Comparison of ENCODE assay signal across 1 cellular context in the genomic region with DNA sequence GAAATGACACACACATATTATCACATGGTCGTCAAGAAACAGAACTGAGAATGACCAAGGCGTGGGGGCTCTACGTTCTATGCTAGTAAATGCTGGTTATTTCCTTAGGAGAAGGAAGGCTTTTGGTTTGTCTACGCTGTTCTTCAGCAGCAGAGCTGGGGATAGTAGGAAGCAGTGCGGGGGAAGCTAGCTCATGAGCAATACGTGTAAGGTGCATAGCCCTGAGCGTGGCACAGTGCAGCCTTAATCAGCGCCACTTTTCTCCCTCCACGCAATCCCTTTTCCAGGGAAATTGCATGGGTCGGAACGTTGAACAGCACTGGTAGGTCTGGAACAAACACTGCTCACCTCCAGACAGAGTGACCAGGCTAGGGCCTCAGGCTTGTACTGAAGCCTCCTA.
TF ChIP-seq lines count a peak whose summit lies in the region.

No MANE protein-coding gene starts in this region.

TF ChIP-seq in IMR-90, 13 proteins besides CTCF, POLR2A, EP300 and RAD21 (continued from another document):
- TF ChIP-seq, protein P1, sequence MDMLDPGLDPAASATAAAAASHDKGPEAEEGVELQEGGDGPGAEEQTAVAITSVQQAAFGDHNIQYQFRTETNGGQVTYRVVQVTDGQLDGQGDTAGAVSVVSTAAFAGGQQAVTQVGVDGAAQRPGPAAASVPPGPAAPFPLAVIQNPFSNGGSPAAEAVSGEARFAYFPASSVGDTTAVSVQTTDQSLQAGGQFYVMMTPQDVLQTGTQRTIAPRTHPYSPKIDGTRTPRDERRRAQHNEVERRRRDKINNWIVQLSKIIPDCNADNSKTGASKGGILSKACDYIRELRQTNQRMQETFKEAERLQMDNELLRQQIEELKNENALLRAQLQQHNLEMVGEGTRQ (IDR thresholded peaks at IDR 0.05; ENCODE audit: low read depth, low read length): no peak
- TF ChIP-seq NFE2L2 (IDR thresholded peaks at IDR 0.05; ENCODE audit: low read depth, low read length) (no peak), MAFK (IDR thresholded peaks at IDR 0.05; ENCODE audit: low read depth, low read length) (no peak), RFX5 (IDR thresholded peaks at IDR 0.05; ENCODE audit: low read depth, low read length) (no peak)
